23 cellular contexts compared by ENCODE assay signal in genomic region chr1:153251988-153252387, GRCh38. TPM values are rescaled to one million over a fixed set of nuclear protein-coding genes. Genes with fewer than 3 reads are reported as not detected.
A peak's percentile ranks its signal among the peaks of the same experiment; 100 is the strongest.
DNase-seq lines count a peak whose midpoint lies in the region; ATAC-seq and TF ChIP-seq lines count a peak whose summit lies in the region.
"Had no signal": no experiment of that assay in that cellular context is flagged by ENCODE, and none has a peak within 500 bp of the region (broad histone marks: within the 10 kb centered on the region; RNA-seq: fewer than 3 reads in every experiment).

No MANE protein-coding gene starts in this region.

- no peaks in the 10 kb centered on the region for H3K4me1 Mint-ChIP-seq in activated B cell treated with CpG ODN at 0.5 μM for 24 hours
- H3K4me1 Mint-ChIP-seq in stimulated activated naive B cell treated with anti-CD40 and anti-IgM and Interleukin-4, amounts not matched to agents 10 μg/mL and 1 μg/mL and 100 μg/mL, for 72 hours = peaks cover 11 to 23% of the 10 kb centered on the region in 2 donors

- no peak for TF ChIP-seq CTCF in activated B cell treated with CpG ODN at 0.5 μM for 24 hours (IDR thresholded peaks at IDR 0.05)

- peak; percentile 25 for ATAC-seq in activated B cell treated with CpG ODN at 0.5 μM for 24 hours (ENCODE audit: low read depth)
- peak; percentile 35 to 43 for ATAC-seq in stimulated activated naive B cell treated with anti-CD40 and anti-IgM and Interleukin-4, amounts not matched to agents 10 μg/mL and 1 μg/mL and 100 μg/mL, for 72 hours (replicated peaks)
- no peak for ATAC-seq in GM18861 (IDR thresholded peaks at IDR 0.05; ENCODE audit: unreplicated experiment)
- ATAC-seq: HepG2 had no signal

- H3K9me3 Mint-ChIP-seq in activated B cell treated with CpG ODN at 0.5 μM for 24 hours = no peaks in the 10 kb centered on the region
- H3K9me3 Mint-ChIP-seq in stimulated activated naive B cell treated with anti-CD40 and anti-IgM and Interleukin-4, amounts not matched to agents 10 μg/mL and 1 μg/mL and 100 μg/mL, for 72 hours = no peaks in the 10 kb centered on the region
- H3K9me3 Mint-ChIP-seq: CD4-positive, alpha-beta T cell had no signal

- POLR2A ChIA-PET in activated B cell treated with CpG ODN at 0.5 μM for 24 hours (lab: Charles Lee) = no interaction called here

- peak; percentile 21 for DNase-seq in D341Med (ENCODE audit: low spot score)
- peak; percentile 94 for DNase-seq in NCI-H82 (lab: John Stamatoyannopoulos, UW)
- DNase-seq in activated B cell treated with CpG ODN at 0.5 μM for 24 hours = no peak
- DNase-seq in stimulated activated naive B cell treated with anti-CD40 and anti-IgM and Interleukin-4, amounts not matched to agents 10 μg/mL and 1 μg/mL and 100 μg/mL, for 72 hours = no peak
- no peak for DNase-seq in T-helper 1 cell
- no peak for DNase-seq in effector CD4-positive, alpha-beta T cell
- DNase-seq: CD4-positive, alpha-beta T cell; DMS79; EL; GDM1; Karpas-422; NCI-H1092 treated with DMSO at 0.1 percent for 48 hours; NCI-H1436; NCI-H187; NCI-H2171 treated with DMSO at 0.1 percent for 48 hours; NCI-H345; NCI-H510A treated with DMSO at 0.1 percent for 48 hours; Peyer's patch; SHP77 treated with DMSO at 0.1 percent for 48 hours had no signal

- no peaks in the 10 kb centered on the region for H3K36me3 Mint-ChIP-seq in activated B cell treated with CpG ODN at 0.5 μM for 24 hours (ENCODE audit: low read depth)
- H3K36me3 Mint-ChIP-seq in stimulated activated naive B cell treated with anti-CD40 and anti-IgM and Interleukin-4, amounts not matched to agents 10 μg/mL and 1 μg/mL and 100 μg/mL, for 72 hours = no peaks in the 10 kb centered on the region

- CTCF ChIA-PET in activated B cell treated with CpG ODN at 0.5 μM for 24 hours (lab: Charles Lee) = no interaction called here

- intact Hi-C loops in activated B cell treated with CpG ODN at 0.5 μM for 24 hours (cut with micrococcal nuclease) = no loop called here

- no peak overlapping the region for H3K4me3 Mint-ChIP-seq in activated B cell treated with CpG ODN at 0.5 μM for 24 hours
- H3K4me3 Mint-ChIP-seq in stimulated activated naive B cell treated with anti-CD40 and anti-IgM and Interleukin-4, amounts not matched to agents 10 μg/mL and 1 μg/mL and 100 μg/mL, for 72 hours = no peak overlapping the region
- H3K4me3 Mint-ChIP-seq: CD4-positive, alpha-beta T cell had no signal

- H3K27me3 Mint-ChIP-seq in activated B cell treated with CpG ODN at 0.5 μM for 24 hours = peaks cover 24% of the 10 kb centered on the region
- peaks cover 21 to 44% of the 10 kb centered on the region in 2 donors for H3K27me3 Mint-ChIP-seq in stimulated activated naive B cell treated with anti-CD40 and anti-IgM and Interleukin-4, amounts not matched to agents 10 μg/mL and 1 μg/mL and 100 μg/mL, for 72 hours

- no peak overlapping the region for H3K27ac Mint-ChIP-seq in activated B cell treated with CpG ODN at 0.5 μM for 24 hours
- no peak overlapping the region for H3K27ac Mint-ChIP-seq in stimulated activated naive B cell treated with anti-CD40 and anti-IgM and Interleukin-4, amounts not matched to agents 10 μg/mL and 1 μg/mL and 100 μg/mL, for 72 hours
- H3K27ac Mint-ChIP-seq: CD4-positive, alpha-beta T cell had no signal

RNA-seq across cellular contexts. Expression of gene LORICRIN, which starts 7.5 kb away (rescaled TPM):
- 0.59 and 0.80 TPM in 2 replicates for total RNA-seq in activated B cell treated with CpG ODN at 0.5 μM for 24 hours
- total RNA-seq: A172; CD4-positive, alpha-beta T cell; HepG2; HT1080; Peyer's patch had no signal

RNA-seq across cellular contexts. Expression of gene PRR9, which starts 34.6 kb away (rescaled TPM):
- not detected in 2 replicates for total RNA-seq in activated B cell treated with CpG ODN at 0.5 μM for 24 hours
- total RNA-seq: A172; CD4-positive, alpha-beta T cell; HepG2; Peyer's patch had no signal

RNA-seq across cellular contexts. Expression of gene LELP1, which starts 48.8 kb away (rescaled TPM):
- total RNA-seq in activated B cell treated with CpG ODN at 0.5 μM for 24 hours = not detected in 2 replicates
- total RNA-seq: A172; CD4-positive, alpha-beta T cell; HepG2; HT1080; Peyer's patch had no signal

Comparison
In these comparisons a context has a peak if more than half of its experiments do, and no peak if none do; other contexts are left out.
1. DNase-seq: peak in D341Med (single experiment) and NCI-H82 (single experiment); none in activated B cell treated with CpG ODN at 0.5 μM for 24 hours (single experiment), stimulated activated naive B cell treated with anti-CD40 and anti-IgM and Interleukin-4, amounts not matched to agents 10 μg/mL and 1 μg/mL and 100 μg/mL, for 72 hours (single experiment), T-helper 1 cell (0 of 5) and effector CD4-positive, alpha-beta T cell (single experiment).